In the genomic region with DNA sequence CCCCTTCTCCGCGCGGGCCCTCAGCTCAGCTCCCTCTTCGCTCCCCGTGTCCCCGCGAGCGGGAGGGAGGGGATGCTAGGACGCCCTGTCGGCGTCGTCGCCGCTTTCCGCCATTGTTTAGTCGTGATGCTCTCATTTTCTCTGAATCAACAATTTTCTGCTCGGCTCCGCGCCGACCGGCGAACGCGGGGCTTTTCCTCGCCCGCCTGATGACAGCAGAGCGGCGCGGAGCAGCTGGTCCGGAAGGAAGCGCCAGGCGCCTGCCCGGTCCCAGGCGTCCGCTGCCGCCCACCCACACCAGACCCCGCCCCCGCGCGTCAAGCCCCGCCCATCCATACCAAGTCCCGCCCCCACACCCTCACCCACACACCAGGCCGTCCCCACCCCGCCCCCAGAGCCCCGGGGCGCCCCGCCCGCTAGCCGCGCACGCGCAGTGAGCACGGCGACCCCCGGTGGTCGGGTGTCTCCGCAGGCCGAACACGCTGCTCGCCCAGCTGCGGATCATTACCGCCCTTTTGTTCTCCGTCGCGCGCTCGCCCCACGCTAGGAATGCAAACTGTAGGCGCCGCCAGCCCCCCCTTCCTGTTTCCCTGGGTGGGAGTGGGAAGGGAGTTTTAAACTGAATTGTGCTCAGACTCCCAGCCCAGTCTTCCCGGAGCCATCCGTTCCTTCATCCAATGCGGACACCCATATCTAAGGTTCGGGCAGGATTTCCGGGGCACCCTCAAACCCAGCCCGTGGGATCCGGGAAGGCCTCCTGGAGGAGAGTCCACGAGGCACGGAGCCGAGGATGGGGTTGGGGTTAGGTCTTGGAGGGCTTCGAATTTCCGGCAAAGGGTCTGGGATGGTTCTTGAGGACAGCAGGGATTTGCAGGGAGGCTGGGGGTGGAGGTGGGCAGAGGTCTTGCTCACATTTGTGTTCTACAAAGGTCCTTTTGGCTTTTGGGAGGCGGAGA, we compare ENCODE assay signal across 8 cellular contexts. TPM values are rescaled to one million over a fixed set of nuclear protein-coding genes. Genes with fewer than 3 reads are reported as not detected.
A peak's percentile ranks its signal among the peaks of the same experiment; 100 is the strongest.
DNase-seq lines count a peak whose midpoint lies in the region; ATAC-seq and TF ChIP-seq lines count a peak whose summit lies in the region.

No MANE protein-coding gene starts in this region.

- peak; percentile 97 for DNase-seq in D341Med (ENCODE audit: low spot score)
- peak; percentile 47 for DNase-seq in amniotic epithelial cell (ENCODE audit: low read depth)
- DNase-seq in hepatocyte (ENCODE audit: low spot score), result peak; percentile 85
- peak; percentile 66 for DNase-seq in sciatic nerve (ENCODE audit: low spot score)

- H3K4me3 ChIP-seq in hepatocyte, result peak overlapping the region; percentile 54

- no peaks in the 10 kb centered on the region for H3K9me3 ChIP-seq in hepatocyte (ENCODE audit: low read depth)

- H3K79me2 ChIP-seq in hepatocyte, result no peaks in the 10 kb centered on the region

- TF ChIP-seq CTCF in hepatocyte (IDR thresholded peaks at IDR 0.05; ENCODE audit: poor library complexity), result no peak

- peak overlapping the region; percentile 62 for H2AFZ ChIP-seq in hepatocyte

- no peaks in the 10 kb centered on the region for H4K20me1 ChIP-seq in hepatocyte (ENCODE audit: insufficient read depth, poor library complexity, severe bottlenecking)

- ATAC-seq in HG02642 (IDR thresholded peaks at IDR 0.05; ENCODE audit: poor library complexity, unreplicated experiment) (peak; percentile 47), SK-N-SH treated with all-trans-retinoic acid at 6 μM for 48 hours (peak; percentile 92), sciatic nerve (peak; percentile 81), GM19324 (IDR thresholded peaks at IDR 0.05; ENCODE audit: low FRiP score, unreplicated experiment) (no peak), HG02798 (IDR thresholded peaks at IDR 0.05; ENCODE audit: poor library complexity, unreplicated experiment) (no peak)

- H3K9me2 ChIP-seq in hepatocyte (replicated peaks; ENCODE audit: insufficient read depth), result no peaks in the 10 kb centered on the region

- H3K4me2 ChIP-seq in hepatocyte, result peak overlapping the region; percentile 94

- no peaks in the 10 kb centered on the region for H3K4me1 ChIP-seq in hepatocyte (ENCODE audit: insufficient read depth)

- H3K36me3 ChIP-seq in hepatocyte (replicated peaks; ENCODE audit: insufficient read depth, low read depth), result no peaks in the 10 kb centered on the region

- peaks cover 25% of the 10 kb centered on the region for H3K27me3 ChIP-seq in hepatocyte

- no peak overlapping the region for H3K27ac ChIP-seq in hepatocyte

- WGBS in hepatocyte (ENCODE audit: low lambda C conversion rate, missing lambda C conversion rate), result 10% methylated on average over 76 of the region's 83 CpGs

- intact Hi-C loops in sciatic nerve (cut with DNase I), result no loop called here

TF ChIP-seq in SK-N-SH treated with all-trans-retinoic acid at 6 μM for 48 hours, 23 proteins besides CTCF, POLR2A, EP300 and RAD21:
- TF ChIP-seq CSDC2 (CRISPR knock-in tag; IDR thresholded peaks at IDR 0.05) (no peak), ESRRG (CRISPR knock-in tag; IDR thresholded peaks at IDR 0.05) (no peak), RARB (CRISPR knock-in tag; IDR thresholded peaks at IDR 0.05) (no peak), PPARA (CRISPR knock-in tag; IDR thresholded peaks at IDR 0.05; ENCODE audit: borderline replicate concordance) (no peak), CREB5 (CRISPR knock-in tag; IDR thresholded peaks at IDR 0.05; ENCODE audit: low read depth) (no peak), BACH2 (CRISPR knock-in tag; IDR thresholded peaks at IDR 0.05; ENCODE audit: borderline replicate concordance) (no peak), POU6F1 (CRISPR knock-in tag; IDR thresholded peaks at IDR 0.05; ENCODE audit: borderline replicate concordance, low read depth) (no peak), ZNF70 (CRISPR knock-in tag; IDR thresholded peaks at IDR 0.05) (no peak), ZC3H10 (CRISPR knock-in tag; IDR thresholded peaks at IDR 0.05) (no peak), TOX (CRISPR knock-in tag; IDR thresholded peaks at IDR 0.05; ENCODE audit: borderline replicate concordance) (no peak), ISL1 (CRISPR knock-in tag; IDR thresholded peaks at IDR 0.05) (no peak), GLIS3 (CRISPR knock-in tag; IDR thresholded peaks at IDR 0.05) (no peak), TCF4 (CRISPR knock-in tag; IDR thresholded peaks at IDR 0.05; ENCODE audit: borderline replicate concordance) (no peak), ZFP3 (CRISPR knock-in tag; IDR thresholded peaks at IDR 0.05) (no peak), SNAI2 (CRISPR knock-in tag; IDR thresholded peaks at IDR 0.05) (no peak), ZNF565 (CRISPR knock-in tag; conservative IDR thresholded peaks at IDR 0.05; ENCODE audit: low read depth) (no peak), ZFP30 (CRISPR knock-in tag; IDR thresholded peaks at IDR 0.05) (no peak)
- TF ChIP-seq, protein P1, sequence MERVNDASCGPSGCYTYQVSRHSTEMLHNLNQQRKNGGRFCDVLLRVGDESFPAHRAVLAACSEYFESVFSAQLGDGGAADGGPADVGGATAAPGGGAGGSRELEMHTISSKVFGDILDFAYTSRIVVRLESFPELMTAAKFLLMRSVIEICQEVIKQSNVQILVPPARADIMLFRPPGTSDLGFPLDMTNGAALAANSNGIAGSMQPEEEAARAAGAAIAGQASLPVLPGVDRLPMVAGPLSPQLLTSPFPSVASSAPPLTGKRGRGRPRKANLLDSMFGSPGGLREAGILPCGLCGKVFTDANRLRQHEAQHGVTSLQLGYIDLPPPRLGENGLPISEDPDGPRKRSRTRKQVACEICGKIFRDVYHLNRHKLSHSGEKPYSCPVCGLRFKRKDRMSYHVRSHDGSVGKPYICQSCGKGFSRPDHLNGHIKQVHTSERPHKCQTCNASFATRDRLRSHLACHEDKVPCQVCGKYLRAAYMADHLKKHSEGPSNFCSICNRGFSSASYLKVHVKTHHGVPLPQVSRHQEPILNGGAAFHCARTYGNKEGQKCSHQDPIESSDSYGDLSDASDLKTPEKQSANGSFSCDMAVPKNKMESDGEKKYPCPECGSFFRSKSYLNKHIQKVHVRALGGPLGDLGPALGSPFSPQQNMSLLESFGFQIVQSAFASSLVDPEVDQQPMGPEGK (CRISPR knock-in tag; IDR thresholded peaks at IDR 0.05; ENCODE audit: borderline replicate concordance), result no peak
TF ChIP-seq in SK-N-SH treated with all-trans-retinoic acid at 6 μM for 48 hours: peak in this region for 0.

RNA-seq across cellular contexts. Expression of gene SLC32A1, which starts 49.8 kb away (rescaled TPM):
- total RNA-seq in hepatocyte (not detected in 2 replicates), sciatic nerve (not detected)
- polyA plus RNA-seq in hepatocyte, result not detected in 2 replicates

Comparison
In these comparisons a context has a peak if more than half of its experiments do, and no peak if none do; other contexts are left out.
1. DNase-seq: peak in every context shown above with its lines; median percentile 97 in D341Med; 85 in hepatocyte; 66 in sciatic nerve; 47 in amniotic epithelial cell.
2. ATAC-seq: peak in HG02642 (single experiment), SK-N-SH treated with all-trans-retinoic acid at 6 μM for 48 hours (single experiment) and sciatic nerve (single experiment); none in GM19324 (single experiment) and HG02798 (single experiment).